Comparison of ENCODE assay signal across 18 cellular contexts in genomic region chr10:33758299-33758698, GRCh38.
A peak's percentile ranks its signal among the peaks of the same experiment; 100 is the strongest.
DNase-seq lines count a peak whose midpoint lies in the region; ATAC-seq, FAIRE-seq and TF ChIP-seq lines count a peak whose summit lies in the region.
"Had no signal": no experiment of that assay in that cellular context is flagged by ENCODE, and none has a peak within 500 bp of the region (broad histone marks: within the 10 kb centered on the region; RNA-seq: fewer than 3 reads in every experiment).

No MANE protein-coding gene starts in this region.

- POLR2A ChIA-PET in HepG2 (lab: Yijun Ruan, JAX) = no interaction called here
- POLR2A ChIA-PET in K562 (lab: Yijun Ruan, JAX) = no interaction called here

- no peaks in the 10 kb centered on the region for H3K79me2 ChIP-seq in HepG2 (ENCODE audit: insufficient read depth, low read length)
- H3K79me2 ChIP-seq in K562 (ENCODE audit: control insufficient read depth, insufficient read depth, low read length) = no peaks in the 10 kb centered on the region

- TF ChIP-seq CTCF in HepG2 (CRISPR knock-in tag; IDR thresholded peaks at IDR 0.05) (no peak), right lobe of liver (IDR thresholded peaks at IDR 0.05) (no peak), K562 (IDR thresholded peaks at IDR 0.05 in 2 of 3, conservative IDR thresholded peaks at IDR 0.05 in 1 of 3; ENCODE audit: insufficient read depth in 2 of 3, low read depth in 1 of 3, low read length in 3 of 3) (no peak)

- H3K9me3 ChIP-seq in HepG2 (ENCODE audit: low read length) (no peaks in the 10 kb centered on the region), right lobe of liver (no peaks in the 10 kb centered on the region), K562 (replicated peaks; ENCODE audit: control insufficient read depth, insufficient read depth, low read depth, low read length) (no peaks in the 10 kb centered on the region)
- H3K9me3 ChIP-seq: BLaER1, Caco-2, HAP-1 had no signal

- intact Hi-C loops in HepG2 (cut with micrococcal nuclease; ENCODE audit: unreplicated experiment) = no loop called here
- intact Hi-C loops in right lobe of liver (cut with DNase I) = no loop called here
- intact Hi-C loops in K562 (cut with micrococcal nuclease) = no loop called here

- H3K4me2 ChIP-seq in HepG2 (ENCODE audit: low read depth, low read length) (no peak overlapping the region), K562 (ENCODE audit: insufficient read depth, low read length) (no peak overlapping the region)
- H3K4me2 ChIP-seq: BLaER1 had no signal

- CTCF ChIA-PET in HepG2 (lab: Yijun Ruan, JAX; ENCODE audit: low intra/inter-chr PET ratio, low total read pairs) = no interaction called here
- CTCF ChIA-PET in K562 (lab: Yijun Ruan, JAX; ENCODE audit: low intra/inter-chr PET ratio) = no interaction called here

- H3K4me1 ChIP-seq in HepG2 (ENCODE audit: insufficient read depth, low read length) (peaks cover 11% of the 10 kb centered on the region; the same call in 1 of the 2 replicates), right lobe of liver (no peaks in the 10 kb centered on the region), K562 (replicated peaks in 1 of 2; ENCODE audit: control insufficient read depth in 2 of 2, insufficient read depth in 2 of 2, low read length in 2 of 2) (no peaks in the 10 kb centered on the region)
- H3K4me1 ChIP-seq: BLaER1, Caco-2 had no signal

- H3K9me1 ChIP-seq in K562 (ENCODE audit: control insufficient read depth, insufficient read depth, low read length) = no peaks in the 10 kb centered on the region

- no TSS peak for BruUV-seq in HepG2 (replicated peaks; lab: Mats Ljungman, UMichigan)
- no TSS peak for BruUV-seq in K562 (replicated peaks; lab: Mats Ljungman, UMichigan)

- TF ChIP-seq RAD21 in HepG2 (CRISPR knock-in tag; IDR thresholded peaks at IDR 0.05) = no peak
- no peak for TF ChIP-seq RAD21 in K562 (CRISPR knock-in tag; conservative IDR thresholded peaks at IDR 0.05 in 1 of 2, IDR thresholded peaks at IDR 0.05 in 1 of 2)

- H2AFZ ChIP-seq in HepG2 (ENCODE audit: low read length) (no peak overlapping the region), K562 (ENCODE audit: low read depth, low read length) (no peak overlapping the region)

- TF ChIP-seq EP300 in HepG2 (IDR thresholded peaks at IDR 0.05; ENCODE audit: low read depth in 2 of 2, low read length in 2 of 2) (no peak), HepG2 (CRISPR knock-in tag; IDR thresholded peaks at IDR 0.05; ENCODE audit: borderline replicate concordance) (no peak), K562 (IDR thresholded peaks at IDR 0.05; ENCODE audit: low read length) (no peak)

- H3K4me3 ChIP-seq in HepG2 (replicated peaks in 1 of 3; ENCODE audit: insufficient read depth in 1 of 3, low read depth in 2 of 3, low read length in 3 of 3) (no peak overlapping the region), right lobe of liver (no peak overlapping the region), K562 (no peak overlapping the region)
- H3K4me3 ChIP-seq: BLaER1, HAP-1 had no signal

- no peaks in the 10 kb centered on the region for H4K20me1 ChIP-seq in HepG2 (ENCODE audit: insufficient read depth, low read length)
- H4K20me1 ChIP-seq in K562 (replicated peaks; ENCODE audit: control insufficient read depth, insufficient read depth, low read length) = no peaks in the 10 kb centered on the region
- H4K20me1 ChIP-seq: BLaER1 had no signal

- 52% methylated on average over 3 of the region's 3 CpGs for WGBS in HepG2 (ENCODE audit: low lambda C conversion rate)
- 29% methylated on average over 1 of the region's 3 CpGs for WGBS in right lobe of liver (ENCODE audit: insufficient coverage, low coverage, low lambda C conversion rate, missing lambda C conversion rate)
- 3% methylated on average over 3 of the region's 3 CpGs for WGBS in K562 (ENCODE audit: insufficient coverage, low coverage, missing lambda C conversion rate)

- no peak for FAIRE-seq in HepG2 (lab: Jason Lieb, UNC)
- peak; percentile 55 for FAIRE-seq in HTR-8/SVneo (lab: Jason Lieb, UNC)
- no peak for FAIRE-seq in K562 (lab: Jason Lieb, UNC)
- FAIRE-seq: G401.6, GM19239, H54 had no signal

- no peaks in the 10 kb centered on the region for H3K36me3 ChIP-seq in HepG2 (replicated peaks in 1 of 2; ENCODE audit: control insufficient read depth in 1 of 2, insufficient read depth in 2 of 2, low read length in 2 of 2)
- H3K36me3 ChIP-seq in right lobe of liver = no peaks in the 10 kb centered on the region
- H3K36me3 ChIP-seq in K562 (ENCODE audit: control insufficient read depth, insufficient read depth, low read length) = no peaks in the 10 kb centered on the region
- H3K36me3 ChIP-seq: BLaER1, HAP-1 had no signal

- in situ Hi-C loops in HepG2 (cut with HindIII; ENCODE audit: extremely low pct_ligation_motif_present, low pct_unique_long_range_greater_than_20kb) = no loop called here
- in situ Hi-C loops in K562 (cut with MboI) = no loop called here

- H3K9ac ChIP-seq in HepG2 (ENCODE audit: insufficient read depth, low read depth, low read length) (no peak overlapping the region), K562 (ENCODE audit: insufficient read depth in 1 of 2, low read depth in 2 of 2, low read length in 2 of 2) (no peak overlapping the region)
- H3K9ac ChIP-seq: BLaER1 had no signal

- DNase-seq in HepG2 (ENCODE audit: low spot score) (no peak), right lobe of liver (no peak), HTR-8/SVneo (ENCODE audit: insufficient read length, low spot score) (no peak), K562 (ENCODE audit: extremely low read depth in 1 of 4, low spot score in 3 of 4) (no peak), AML-193 (lab: John Stamatoyannopoulos, UW) (no peak)
- DNase-seq in central memory CD4-positive, alpha-beta T cell = no peak
- DNase-seq: Caco-2; CD4-positive, CD25-positive, alpha-beta regulatory T cell; CD8-positive, alpha-beta T cell; DMS153; DND-41; GOT3 had no signal

- H3K27me3 ChIP-seq in HepG2 (ENCODE audit: control insufficient read depth in 1 of 2, insufficient read depth in 2 of 2, low read length in 2 of 2) (no peaks in the 10 kb centered on the region), right lobe of liver (no peaks in the 10 kb centered on the region), K562 (ENCODE audit: control insufficient read depth in 2 of 2, insufficient read depth in 2 of 2, low read length in 2 of 2) (no peaks in the 10 kb centered on the region)
- H3K27me3 ChIP-seq: BLaER1 had no signal

- H3K27ac ChIP-seq in HepG2 (ENCODE audit: extremely low read length, insufficient read depth, low read length) (no peak overlapping the region), right lobe of liver (no peak overlapping the region), K562 (ENCODE audit: extremely low read depth, low read depth, low read length) (no peak overlapping the region)
- H3K27ac ChIP-seq: BLaER1, C4-2B had no signal

- no peak for TF ChIP-seq POLR2A in HepG2 (IDR thresholded peaks at IDR 0.05; ENCODE audit: insufficient read depth in 1 of 2, low read depth in 2 of 2, low read length in 2 of 2)
- TF ChIP-seq POLR2A in right lobe of liver (IDR thresholded peaks at IDR 0.05) = no peak
- no peak for TF ChIP-seq POLR2A in K562 (conservative IDR thresholded peaks at IDR 0.05)

- ATAC-seq in HepG2 = no peak
- no peak for ATAC-seq in right lobe of liver
- no peak for ATAC-seq in K562
- ATAC-seq: CD8-positive, alpha-beta T cell had no signal

TF ChIP-seq in HepG2, 621 proteins besides CTCF, POLR2A, EP300 and RAD21:
- TF ChIP-seq LCORL (IDR thresholded peaks at IDR 0.05) = peak; percentile 97
- no peak for TF ChIP-seq LCORL (CRISPR knock-in tag; IDR thresholded peaks at IDR 0.05)
- TF ChIP-seq SYNCRIP (IDR thresholded peaks at IDR 0.05; ENCODE audit: insufficient read depth, low read depth, low read length) = no peak
- no peak for TF ChIP-seq IRF1 (CRISPR knock-in tag; IDR thresholded peaks at IDR 0.05; ENCODE audit: low read depth)
- TF ChIP-seq, protein P1, sequence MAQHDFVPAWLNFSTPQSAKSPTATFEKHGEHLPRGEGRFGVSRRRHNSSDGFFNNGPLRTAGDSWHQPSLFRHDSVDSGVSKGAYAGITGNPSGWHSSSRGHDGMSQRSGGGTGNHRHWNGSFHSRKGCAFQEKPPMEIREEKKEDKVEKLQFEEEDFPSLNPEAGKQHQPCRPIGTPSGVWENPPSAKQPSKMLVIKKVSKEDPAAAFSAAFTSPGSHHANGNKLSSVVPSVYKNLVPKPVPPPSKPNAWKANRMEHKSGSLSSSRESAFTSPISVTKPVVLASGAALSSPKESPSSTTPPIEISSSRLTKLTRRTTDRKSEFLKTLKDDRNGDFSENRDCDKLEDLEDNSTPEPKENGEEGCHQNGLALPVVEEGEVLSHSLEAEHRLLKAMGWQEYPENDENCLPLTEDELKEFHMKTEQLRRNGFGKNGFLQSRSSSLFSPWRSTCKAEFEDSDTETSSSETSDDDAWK (CRISPR knock-in tag; IDR thresholded peaks at IDR 0.05) = no peak

TF ChIP-seq in K562, 482 proteins besides CTCF, POLR2A, EP300 and RAD21:
- TF ChIP-seq THAP7 (CRISPR knock-in tag; IDR thresholded peaks at IDR 0.05) = no peak
- peak; percentile 91 for TF ChIP-seq NFIX (CRISPR knock-in tag; IDR thresholded peaks at IDR 0.05; ENCODE audit: low read depth)
- TF ChIP-seq NFIC (IDR thresholded peaks at IDR 0.05) = peak; percentile 98
- no peak for TF ChIP-seq MTA2 (IDR thresholded peaks at IDR 0.05; ENCODE audit: low read depth)
- no peak for TF ChIP-seq TRIM24 (IDR thresholded peaks at IDR 0.05)
- TF ChIP-seq CBX8 (IDR thresholded peaks at IDR 0.05; ENCODE audit: borderline replicate concordance, extremely low read depth, low read depth, low read length, poor library complexity, severe bottlenecking) = no peak

Comparison
In these comparisons a context has a peak if more than half of its experiments do, and no peak if none do; other contexts are left out.
1. Of the 241 proteins assayed by ChIP-seq in both HepG2 and K562: peak only in HepG2: none; only in K562: NFIC; in both: none; in neither: 240.